ENCODE assay signal across 8 cellular contexts in genomic region chr2:232551289-232551688, GRCh38. TPM values are rescaled to one million over a fixed set of nuclear protein-coding genes. Genes with fewer than 3 reads are reported as not detected.
A peak's percentile ranks its signal among the peaks of the same experiment; 100 is the strongest.
DNase-seq lines count a peak whose midpoint lies in the region; ATAC-seq and TF ChIP-seq lines count a peak whose summit lies in the region.

No MANE protein-coding gene starts in this region.

- H3K27ac Mint-ChIP-seq in activated CD8-positive, alpha-beta T cell treated with anti-CD3 and anti-CD28 coated beads, Interleukin-2, amount 10 ng/mL, durations not matched to agents 7 days and 5 days: peak overlapping the region; percentile 100

- H3K27me3 ChIP-seq in SK-N-SH (ENCODE audit: insufficient read depth) (no peaks in the 10 kb centered on the region), subcutaneous abdominal adipose tissue (ENCODE audit: control insufficient read depth in 5 of 5, insufficient read depth in 4 of 5, low read length in 5 of 5) (no peaks in the 10 kb centered on the region)

- H3K4me1 ChIP-seq in SK-N-SH (ENCODE audit: control insufficient read depth in 1 of 2, insufficient read depth in 2 of 2, low read depth in 1 of 2, low read length in 1 of 2) (peaks cover 5 to 9% of the 10 kb centered on the region in 2 experiments; a peak in 2 of 4 replicates), subcutaneous abdominal adipose tissue (ENCODE audit: control insufficient read depth in 5 of 5, insufficient read depth in 5 of 5, low read length in 5 of 5) (peaks cover 9 to 30% (median 29%) of the 10 kb centered on the region in 5 donors)

- no peak for TF ChIP-seq RAD21 in SK-N-SH (IDR thresholded peaks at IDR 0.05; ENCODE audit: low read length)

- H3F3A ChIP-seq in SK-N-SH (replicated peaks; ENCODE audit: insufficient read depth): no peaks in the 10 kb centered on the region

- peaks cover 43% of the 10 kb centered on the region for H3K36me3 Mint-ChIP-seq in activated CD8-positive, alpha-beta T cell treated with anti-CD3 and anti-CD28 coated beads, Interleukin-2, amount 10 ng/mL, durations not matched to agents 7 days and 5 days (ENCODE audit: low read depth)

- 10% methylated on average over 10 of the region's 10 CpGs for WGBS in SK-N-SH (ENCODE audit: low lambda C conversion rate)

- H3K79me2 ChIP-seq in SK-N-SH (ENCODE audit: insufficient read depth): peaks cover 87% of the 10 kb centered on the region

- H3K9me3 ChIP-seq in SK-N-SH: no peaks in the 10 kb centered on the region
- no peaks in the 10 kb centered on the region for H3K9me3 ChIP-seq in iPS-18c (ENCODE audit: control insufficient read depth, insufficient read depth, low read length)
- no peaks in the 10 kb centered on the region for H3K9me3 ChIP-seq in subcutaneous abdominal adipose tissue (ENCODE audit: control insufficient read depth in 5 of 5, low read length in 5 of 5)

- peak overlapping the region; percentile 84 to 91 for H3K4me3 ChIP-seq in SK-N-SH (ENCODE audit: low read depth in 2 of 2, low read length in 1 of 2)
- peak overlapping the region; percentile 96 for H3K4me3 ChIP-seq in iPS-18c (ENCODE audit: insufficient read depth, low read depth, low read length)
- H3K4me3 ChIP-seq in subcutaneous abdominal adipose tissue (ENCODE audit: low read depth in 1 of 5, low read length in 5 of 5): peak overlapping the region; percentile 75 to 98 (median 93)

- H3K4me3 Mint-ChIP-seq in activated CD8-positive, alpha-beta T cell treated with anti-CD3 and anti-CD28 coated beads, Interleukin-2, amount 10 ng/mL, durations not matched to agents 7 days and 5 days: peak overlapping the region; percentile 100

- H3K27ac ChIP-seq in SK-N-SH (ENCODE audit: low read depth in 2 of 2, low read length in 1 of 2): peak overlapping the region; percentile 96
- H3K27ac ChIP-seq in subcutaneous abdominal adipose tissue (ENCODE audit: low read depth, low read length): peak overlapping the region; percentile 94

- H3K27me3 Mint-ChIP-seq in activated CD8-positive, alpha-beta T cell treated with anti-CD3 and anti-CD28 coated beads, Interleukin-2, amount 10 ng/mL, durations not matched to agents 7 days and 5 days (ENCODE audit: low read depth): no peaks in the 10 kb centered on the region

- TF ChIP-seq CTCF in SK-N-SH (IDR thresholded peaks at IDR 0.05): no peak

- H3K9me3 Mint-ChIP-seq in activated CD8-positive, alpha-beta T cell treated with anti-CD3 and anti-CD28 coated beads, Interleukin-2, amount 10 ng/mL, durations not matched to agents 7 days and 5 days (ENCODE audit: insufficient read depth): no peaks in the 10 kb centered on the region

- H3K9me2 ChIP-seq in SK-N-SH: no peaks in the 10 kb centered on the region

- H3K9ac ChIP-seq in SK-N-SH (peak overlapping the region; percentile 98), subcutaneous abdominal adipose tissue (ENCODE audit: low read length in 5 of 5) (peak overlapping the region; percentile 57 to 97 (median 92))

- H2AFZ ChIP-seq in SK-N-SH (ENCODE audit: low read depth): peak overlapping the region; percentile 93; the same call in 1 of the 2 replicates

- peaks cover 31 to 39% of the 10 kb centered on the region in 2 experiments for H3K36me3 ChIP-seq in SK-N-SH (replicated peaks in 1 of 2; ENCODE audit: control insufficient read depth in 1 of 2, insufficient read depth in 2 of 2, low read length in 1 of 2)
- H3K36me3 ChIP-seq in subcutaneous abdominal adipose tissue (ENCODE audit: control insufficient read depth in 5 of 5, insufficient read depth in 5 of 5, low read length in 5 of 5): peaks cover 2 to 9% (median 4%) of the 10 kb centered on the region in 5 donors

- CTCF ChIA-PET in SK-N-SH (lab: Yijun Ruan, JAX): interaction anchor here (1.4 kb wide), 1 partner anchor 29 kb away, joined by 6 read pairs; no protein-coding TSS in a partner anchor
- CTCF ChIA-PET in activated CD8-positive, alpha-beta T cell treated with anti-CD3 and anti-CD28 coated beads, Interleukin-2, amount 10 ng/mL, durations not matched to agents 7 days and 5 days (lab: Charles Lee): interaction anchor here (1.0 kb wide), 1 partner anchor 54 kb away, joined by 3 read pairs; no protein-coding TSS in a partner anchor

- POLR2A ChIA-PET in SK-N-SH (lab: Yijun Ruan, JAX): interaction anchor here (0.6 to 1.4 kb wide), 4 partner anchors 10 to 328 kb away, joined by 3 to 5 read pairs (median 3); partner anchors contain the start of gene CHRNG
- POLR2A ChIA-PET in activated CD8-positive, alpha-beta T cell treated with anti-CD3 and anti-CD28 coated beads, Interleukin-2, amount 10 ng/mL, durations not matched to agents 7 days and 5 days (lab: Charles Lee): interaction anchor here (0.6 to 0.9 kb wide), 7 partner anchors 11 to 531 kb away, joined by 3 to 5 read pairs (median 3); no protein-coding TSS in a partner anchor

- peaks cover 63% of the 10 kb centered on the region for H3K4me1 Mint-ChIP-seq in activated CD8-positive, alpha-beta T cell treated with anti-CD3 and anti-CD28 coated beads, Interleukin-2, amount 10 ng/mL, durations not matched to agents 7 days and 5 days (ENCODE audit: low read depth)

- no peak for ATAC-seq in SK-N-SH treated with all-trans-retinoic acid at 6 μM for 48 hours
- no peak for ATAC-seq in activated CD8-positive, alpha-beta T cell treated with anti-CD3 and anti-CD28 coated beads, Interleukin-2, amount 10 ng/mL, durations not matched to agents 7 days and 5 days

- H3K4me2 ChIP-seq in SK-N-SH: peak overlapping the region; percentile 99

- TF ChIP-seq EP300 in SK-N-SH (IDR thresholded peaks at IDR 0.05; ENCODE audit: borderline replicate concordance in 1 of 2, low read depth in 1 of 2, low read length in 1 of 2): no peak

- no peak for DNase-seq in SK-N-SH
- no peak for DNase-seq in activated CD8-positive, alpha-beta T cell treated with anti-CD3 and anti-CD28 coated beads, Interleukin-2, amount 10 ng/mL, durations not matched to agents 7 days and 5 days
- DNase-seq in NCI-H2196 (lab: John Stamatoyannopoulos, UW; ENCODE audit: unreplicated experiment): no peak
- DNase-seq in HCEC 1CT: no peak
- DNase-seq in stimulated activated CD4-positive, alpha-beta T cell treated with anti-CD3 and anti-CD28 coated beads, Interleukin-12 subunit alpha, Interleukin-12 subunit beta, amount 100 ng/mL, for 4 hours: no peak

- peaks cover 39% of the 10 kb centered on the region for H4K20me1 ChIP-seq in SK-N-SH (ENCODE audit: insufficient read depth)

TF ChIP-seq in SK-N-SH, 30 proteins besides CTCF, POLR2A, EP300 and RAD21:
- TF ChIP-seq RXRA (IDR thresholded peaks at IDR 0.05; ENCODE audit: borderline replicate concordance, low read depth) (no peak), USF1 (IDR thresholded peaks at IDR 0.05; ENCODE audit: borderline replicate concordance, low read depth) (no peak)

TF ChIP-seq in SK-N-SH treated with all-trans-retinoic acid at 6 μM for 48 hours, 23 proteins besides CTCF, POLR2A, EP300 and RAD21:
- no peak for TF ChIP-seq ISL1 (CRISPR knock-in tag; IDR thresholded peaks at IDR 0.05)

RNA-seq across cellular contexts. Expression of gene EIF4E2, which starts 0.8 kb away (rescaled TPM):
- polyA plus RNA-seq in SK-N-SH (2012; rRNA removed): 27.6 and 29.1 TPM in 2 replicates
- polyA plus RNA-seq in SK-N-SH (2012; cell fraction: cytosol; rRNA removed): 51.9 and 54.2 TPM in 2 replicates
- 37.0 and 55.6 TPM in 2 replicates for polyA plus RNA-seq in SK-N-SH (2012; cell fraction: nucleus; rRNA removed)
- 10 to 100 TPM; 68.5 to 76.7 TPM for total RNA-seq in activated CD8-positive, alpha-beta T cell treated with anti-CD3 and anti-CD28 coated beads, Interleukin-2, amount 10 ng/mL, durations not matched to agents 7 days and 5 days

RNA-seq across cellular contexts. Expression of gene TIGD1, which starts 0.9 kb away (rescaled TPM):
- 4.6 and 7.0 TPM in 2 replicates for polyA plus RNA-seq in SK-N-SH (2012; rRNA removed)
- polyA plus RNA-seq in SK-N-SH (2012; cell fraction: cytosol; rRNA removed): 5.5 and 6.1 TPM in 2 replicates
- polyA plus RNA-seq in SK-N-SH (2012; cell fraction: nucleus; rRNA removed): 9.0 and 11.7 TPM in 2 replicates
- 1 to 10 TPM; 7.5 to 7.7 TPM for total RNA-seq in activated CD8-positive, alpha-beta T cell treated with anti-CD3 and anti-CD28 coated beads, Interleukin-2, amount 10 ng/mL, durations not matched to agents 7 days and 5 days

RNA-seq across cellular contexts. Expression of gene CHRNG, which starts 11.8 kb away (rescaled TPM):
- polyA plus RNA-seq in SK-N-SH (2012; rRNA removed): not detected in 2 replicates
- polyA plus RNA-seq in SK-N-SH (2012; cell fraction: cytosol; rRNA removed): not detected in 2 replicates
- not detected in 2 replicates for polyA plus RNA-seq in SK-N-SH (2012; cell fraction: nucleus; rRNA removed)
- total RNA-seq in activated CD8-positive, alpha-beta T cell treated with anti-CD3 and anti-CD28 coated beads, Interleukin-2, amount 10 ng/mL, durations not matched to agents 7 days and 5 days: not detected

RNA-seq across cellular contexts. Expression of gene CHRND, which starts 25.3 kb away (rescaled TPM):
- 0.12 TPM in 1 of 2 replicates, not detected in the other for polyA plus RNA-seq in SK-N-SH (2012; rRNA removed)
- not detected in 2 replicates for polyA plus RNA-seq in SK-N-SH (2012; cell fraction: cytosol; rRNA removed)
- 0.06 TPM in 1 of 2 replicates, not detected in the other for polyA plus RNA-seq in SK-N-SH (2012; cell fraction: nucleus; rRNA removed)
- total RNA-seq in activated CD8-positive, alpha-beta T cell treated with anti-CD3 and anti-CD28 coated beads, Interleukin-2, amount 10 ng/mL, durations not matched to agents 7 days and 5 days: not detected

RNA-seq across cellular contexts. Expression of gene PRSS56, which starts 31.1 kb away (rescaled TPM):
- polyA plus RNA-seq in SK-N-SH (2012; rRNA removed): not detected in 2 replicates
- not detected in 2 replicates for polyA plus RNA-seq in SK-N-SH (2012; cell fraction: cytosol; rRNA removed)
- not detected in 2 replicates for polyA plus RNA-seq in SK-N-SH (2012; cell fraction: nucleus; rRNA removed)
- total RNA-seq in activated CD8-positive, alpha-beta T cell treated with anti-CD3 and anti-CD28 coated beads, Interleukin-2, amount 10 ng/mL, durations not matched to agents 7 days and 5 days: not detected
